Comparison of ENCODE assay signal across 23 cellular contexts in the genomic region with DNA sequence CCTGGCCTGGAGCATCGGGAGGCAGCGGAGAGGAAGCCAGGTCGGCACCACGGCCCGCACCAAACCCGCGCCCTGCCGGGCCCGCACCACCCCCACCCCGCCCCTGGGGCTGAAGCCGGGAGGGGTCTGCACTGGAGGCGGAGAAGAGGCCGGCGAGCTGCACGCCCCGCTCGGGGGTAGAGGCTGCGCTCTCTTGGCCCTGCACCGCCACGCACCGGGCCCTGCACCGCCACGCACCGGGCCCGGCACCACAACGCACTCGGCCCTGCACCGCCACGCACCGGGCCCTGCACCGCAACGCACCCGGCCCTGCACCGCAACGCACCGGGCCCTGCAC. TPM values are rescaled to one million over a fixed set of nuclear protein-coding genes. Genes with fewer than 3 reads are reported as not detected.
"Had no signal": no experiment of that assay in that cellular context is flagged by ENCODE, and none has a peak within 500 bp of the region (broad histone marks: within the 10 kb centered on the region; RNA-seq: fewer than 3 reads in every experiment).

No MANE protein-coding gene starts in this region.

- H3K36me3 ChIP-seq: esophagus muscularis mucosa, gastrocnemius medialis, heart right ventricle, right lobe of liver, tibial artery, upper lobe of left lung, uterus had no signal

- H3K9me3 ChIP-seq: esophagus muscularis mucosa, gastrocnemius medialis, heart right ventricle, psoas muscle, right lobe of liver, tibial artery, upper lobe of left lung, uterus had no signal

- ATAC-seq: gastrocnemius medialis, heart right ventricle, left lobe of liver, psoas muscle, right lobe of liver had no signal

- H3K4me1 ChIP-seq: gastrocnemius medialis, parathyroid adenoma, psoas muscle, right lobe of liver, uterus had no signal

- H3K9ac ChIP-seq: parathyroid adenoma had no signal

- H3K27ac ChIP-seq: epithelial cell of prostate, esophagus muscularis mucosa, gastrocnemius medialis, heart right ventricle, parathyroid adenoma, psoas muscle, right lobe of liver, tibial artery, upper lobe of left lung, uterus had no signal

- H3K4me3 ChIP-seq: esophagus muscularis mucosa, gastrocnemius medialis, heart right ventricle, psoas muscle, right lobe of liver, tibial artery, upper lobe of left lung, uterus had no signal

- H3K27me3 ChIP-seq: right lobe of liver, uterus had no signal

- DNase-seq: effector memory CD4-positive, alpha-beta T cell; gastrocnemius medialis; heart right ventricle; islet precursor cell; natural killer cell; nucleus accumbens; psoas muscle; retina; stimulated activated CD4-positive, alpha-beta T cell treated with anti-CD3 and anti-CD28 coated beads, Interleukin-2, amount 100 ng/mL, for 24 hours; stimulated activated CD4-positive, alpha-beta T cell treated with anti-CD3 and anti-CD28 coated beads, Interleukin-4, amount 100 ng/mL, for 4 hours; stimulated activated naive CD4-positive, alpha-beta T cell treated with Interleukin-2 at 50 U/mL for 16 hours; uterus had no signal

RNA-seq across cellular contexts. Expression of a gene that starts 49.5 kb away (rescaled TPM):
- total RNA-seq: fibroblast of villous mesenchyme, heart right ventricle, lower leg skin, myocyte, neural crest cell had no signal
